In the genomic region with DNA sequence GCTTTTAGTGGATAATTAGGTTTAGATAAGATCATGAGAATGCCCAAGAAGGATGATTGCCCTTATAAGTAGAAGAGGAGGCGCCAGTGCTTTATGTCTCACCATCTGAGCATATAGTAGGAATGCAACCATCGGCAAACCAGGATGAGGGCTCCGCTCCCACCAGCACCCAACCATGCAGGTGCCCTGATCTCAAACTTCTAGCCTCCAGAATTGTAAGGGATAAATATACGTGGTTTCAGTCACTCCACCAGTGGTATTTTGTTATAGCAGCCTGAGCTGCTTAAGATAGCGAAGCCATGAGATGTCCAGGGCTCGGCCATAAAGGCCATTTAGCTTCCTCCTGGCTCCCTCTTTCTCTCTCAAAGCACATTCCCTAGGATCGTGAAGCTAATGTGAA, we compare ENCODE assay signal across 20 cellular contexts.
"Had no signal": no experiment of that assay in that cellular context is flagged by ENCODE, and none has a peak within 500 bp of the region (broad histone marks: within the 10 kb centered on the region; RNA-seq: fewer than 3 reads in every experiment).

No MANE protein-coding gene starts in this region.

- H3K27me3 ChIP-seq: colonic mucosa, esophagus muscularis mucosa, foreskin keratinocyte, gastroesophageal sphincter, heart right ventricle, left lung had no signal

- H3K27me3 Mint-ChIP-seq: dendritic cell treated with granulocyte-macrophage colony-stimulating factor and Interleukin-4, amounts not matched to agents 40 ng/mL and 50 ng/mL, for 4 days; effector memory CD8-positive, alpha-beta T cell had no signal

- H3K9me3 ChIP-seq: colonic mucosa, esophagus muscularis mucosa, gastroesophageal sphincter, heart right ventricle, left lung, lower lobe of right lung had no signal

- ATAC-seq: effector memory CD8-positive, alpha-beta T cell; foreskin keratinocyte; gastroesophageal sphincter; heart right ventricle; left cardiac atrium; left lung; left ventricle myocardium superior had no signal

- H3K4me3 Mint-ChIP-seq: dendritic cell treated with granulocyte-macrophage colony-stimulating factor and Interleukin-4, amounts not matched to agents 40 ng/mL and 50 ng/mL, for 4 days; effector memory CD8-positive, alpha-beta T cell; endodermal cell had no signal

- H3K27ac Mint-ChIP-seq: dendritic cell treated with granulocyte-macrophage colony-stimulating factor and Interleukin-4, amounts not matched to agents 40 ng/mL and 50 ng/mL, for 4 days; effector memory CD8-positive, alpha-beta T cell; endodermal cell had no signal

- H3K4me1 ChIP-seq: colonic mucosa, esophagus muscularis mucosa, foreskin keratinocyte, gastroesophageal sphincter, heart right ventricle, left lung, lower lobe of right lung had no signal

- H3K9me3 Mint-ChIP-seq: dendritic cell treated with granulocyte-macrophage colony-stimulating factor and Interleukin-4, amounts not matched to agents 40 ng/mL and 50 ng/mL, for 4 days; endodermal cell had no signal

- DNase-seq: colonic mucosa; cortex of kidney; effector CD8-positive, alpha-beta T cell; effector memory CD8-positive, alpha-beta T cell; endodermal cell; erythroblast; foreskin keratinocyte; head of caudate nucleus; heart right ventricle; hippocampal formation; left cardiac atrium; left lung; left ventricle myocardium superior; lower lobe of right lung; mesendoderm; midbrain had no signal

- H3K4me3 ChIP-seq: colonic mucosa, esophagus muscularis mucosa, gastroesophageal sphincter, heart right ventricle, left lung, lower lobe of right lung had no signal

- H3K27ac ChIP-seq: colonic mucosa, epithelial cell of prostate, esophagus muscularis mucosa, foreskin keratinocyte, gastroesophageal sphincter, heart right ventricle, left lung, lower lobe of right lung had no signal

- H3K36me3 ChIP-seq: colonic mucosa, esophagus muscularis mucosa, gastroesophageal sphincter, heart right ventricle, left lung, lower lobe of right lung had no signal
